ENCODE assay signal across 9 cellular contexts in genomic region chr4:55321707-55322264, GRCh38. TPM values are rescaled to one million over a fixed set of nuclear protein-coding genes. Genes with fewer than 3 reads are reported as not detected.
DNase-seq lines count a peak whose midpoint lies in the region; ATAC-seq, FAIRE-seq and TF ChIP-seq lines count a peak whose summit lies in the region.
"Had no signal": no experiment of that assay in that cellular context is flagged by ENCODE, and none has a peak within 500 bp of the region (broad histone marks: within the 10 kb centered on the region; RNA-seq: fewer than 3 reads in every experiment).

No MANE protein-coding gene starts in this region.

- no peaks in the 10 kb centered on the region for H3K79me2 ChIP-seq in OCI-LY1 (ENCODE audit: insufficient read depth, low read length)

- H3K36me3 Mint-ChIP-seq in activated T-helper 1 cell treated with anti-CD3 and anti-CD28 coated beads, Interleukin-12 subunit alpha, Interleukin-12 subunit beta, Interleukin-2, Interleukin-4 antibody, amounts not matched to agents 30 ng/mL and 10 ng/mL and 1 ng/mL, durations not matched to agents 14 hours and 24 hours and 36 hours (ENCODE audit: low read depth): no peaks in the 10 kb centered on the region
- H3K36me3 Mint-ChIP-seq: activated naive CD4-positive, alpha-beta T cell treated with anti-CD3 and anti-CD28 coated beads, Interleukin-2, amount 50 U/mL, for 24 hours had no signal

- intact Hi-C loops in activated T-helper 1 cell treated with anti-CD3 and anti-CD28 coated beads, Interleukin-12 subunit alpha, Interleukin-12 subunit beta, Interleukin-2, Interleukin-4 antibody, amounts not matched to agents 30 ng/mL and 10 ng/mL and 1 ng/mL, durations not matched to agents 14 hours and 24 hours and 36 hours (cut with micrococcal nuclease): loop anchor here (1.0 to 2.0 kb wide), 5 partner anchors 9 to 1003 kb away; no protein-coding TSS in a partner anchor

- H3K4me1 Mint-ChIP-seq in activated T-helper 1 cell treated with anti-CD3 and anti-CD28 coated beads, Interleukin-12 subunit alpha, Interleukin-12 subunit beta, Interleukin-2, Interleukin-4 antibody, amounts not matched to agents 30 ng/mL and 10 ng/mL and 1 ng/mL, durations not matched to agents 14 hours and 24 hours and 36 hours (ENCODE audit: low read depth): peaks cover 36% of the 10 kb centered on the region

- no peaks in the 10 kb centered on the region for H3K4me1 ChIP-seq in OCI-LY1 (ENCODE audit: insufficient read depth, low read length, severe bottlenecking)

- H3K27ac ChIP-seq in OCI-LY1 (ENCODE audit: low read depth, low read length, poor library complexity, severe bottlenecking): no peak overlapping the region

- H3K9ac ChIP-seq in OCI-LY1 (ENCODE audit: low read length): no peak overlapping the region

- peak; percentile 97 for FAIRE-seq in G401.6 (lab: Jason Lieb, UNC)

- H3K9me3 Mint-ChIP-seq in activated T-helper 1 cell treated with anti-CD3 and anti-CD28 coated beads, Interleukin-12 subunit alpha, Interleukin-12 subunit beta, Interleukin-2, Interleukin-4 antibody, amounts not matched to agents 30 ng/mL and 10 ng/mL and 1 ng/mL, durations not matched to agents 14 hours and 24 hours and 36 hours: no peaks in the 10 kb centered on the region

- no peak overlapping the region for H2AFZ ChIP-seq in OCI-LY1 (ENCODE audit: low read length)

- no peaks in the 10 kb centered on the region for H3K27me3 ChIP-seq in OCI-LY1 (ENCODE audit: insufficient read depth, low read length)

- no peaks in the 10 kb centered on the region for H3K9me3 ChIP-seq in OCI-LY1 (ENCODE audit: low read length)

- no peaks in the 10 kb centered on the region for H3F3A ChIP-seq in OCI-LY1 (ENCODE audit: insufficient read depth, low read length)

- no peaks in the 10 kb centered on the region for H3K36me3 ChIP-seq in OCI-LY1 (ENCODE audit: insufficient read depth, low read length)

- H3K9me2 ChIP-seq in OCI-LY1 (ENCODE audit: low read depth, low read length): no peaks in the 10 kb centered on the region

- H3K4me3 ChIP-seq in OCI-LY1 (ENCODE audit: low read depth, low read length, poor library complexity, severe bottlenecking): no peak overlapping the region

- no peaks in the 10 kb centered on the region for H4K20me1 ChIP-seq in OCI-LY1 (ENCODE audit: insufficient read depth, low read length)

- peak; percentile 61 for TF ChIP-seq CTCF in OCI-LY1 (IDR thresholded peaks at IDR 0.05; ENCODE audit: low read length)

- no peak overlapping the region for H3K4me3 Mint-ChIP-seq in activated T-helper 1 cell treated with anti-CD3 and anti-CD28 coated beads, Interleukin-12 subunit alpha, Interleukin-12 subunit beta, Interleukin-2, Interleukin-4 antibody, amounts not matched to agents 30 ng/mL and 10 ng/mL and 1 ng/mL, durations not matched to agents 14 hours and 24 hours and 36 hours
- H3K4me3 Mint-ChIP-seq: activated naive CD4-positive, alpha-beta T cell treated with anti-CD3 and anti-CD28 coated beads, Interleukin-2, amount 50 U/mL, for 24 hours had no signal

- DNase-seq in KG1 (lab: John Stamatoyannopoulos, UW): peak; percentile 68
- DNase-seq in activated T-helper 1 cell treated with anti-CD3 and anti-CD28 coated beads, Interleukin-12 subunit alpha, Interleukin-12 subunit beta, Interleukin-2, Interleukin-4 antibody, amounts not matched to agents 30 ng/mL and 10 ng/mL and 1 ng/mL, durations not matched to agents 14 hours and 24 hours and 36 hours (ENCODE audit: low spot score): peak; percentile 11
- peak; percentile 80 for DNase-seq in glomerular endothelial cell (ENCODE audit: extremely low read depth, low read depth, low spot score)
- DNase-seq in putamen (ENCODE audit: low spot score): peak; percentile 76

- ATAC-seq in HG03571 (IDR thresholded peaks at IDR 0.05; ENCODE audit: unreplicated experiment) (no peak), GM19395 (IDR thresholded peaks at IDR 0.05; ENCODE audit: unreplicated experiment) (no peak)

- H3K4me2 ChIP-seq in OCI-LY1 (ENCODE audit: low read length): no peak overlapping the region

- peaks cover 3% of the 10 kb centered on the region for H3K27me3 Mint-ChIP-seq in activated T-helper 1 cell treated with anti-CD3 and anti-CD28 coated beads, Interleukin-12 subunit alpha, Interleukin-12 subunit beta, Interleukin-2, Interleukin-4 antibody, amounts not matched to agents 30 ng/mL and 10 ng/mL and 1 ng/mL, durations not matched to agents 14 hours and 24 hours and 36 hours (ENCODE audit: insufficient read depth)
- H3K27me3 Mint-ChIP-seq: activated naive CD4-positive, alpha-beta T cell treated with anti-CD3 and anti-CD28 coated beads, Interleukin-2, amount 50 U/mL, for 24 hours had no signal

- no peak overlapping the region for H3K27ac Mint-ChIP-seq in activated T-helper 1 cell treated with anti-CD3 and anti-CD28 coated beads, Interleukin-12 subunit alpha, Interleukin-12 subunit beta, Interleukin-2, Interleukin-4 antibody, amounts not matched to agents 30 ng/mL and 10 ng/mL and 1 ng/mL, durations not matched to agents 14 hours and 24 hours and 36 hours
- H3K27ac Mint-ChIP-seq: activated naive CD4-positive, alpha-beta T cell treated with anti-CD3 and anti-CD28 coated beads, Interleukin-2, amount 50 U/mL, for 24 hours had no signal

RNA-seq across cellular contexts. Expression of gene SRD5A3, which starts 24.3 kb away (rescaled TPM):
- total RNA-seq in activated T-helper 1 cell treated with anti-CD3 and anti-CD28 coated beads, Interleukin-12 subunit alpha, Interleukin-12 subunit beta, Interleukin-2, Interleukin-4 antibody, amounts not matched to agents 30 ng/mL and 10 ng/mL and 1 ng/mL, durations not matched to agents 14 hours and 24 hours and 36 hours: 32.4 and 33.2 TPM in 2 replicates
- 16.9 and 18.6 TPM in 2 replicates for total RNA-seq in glomerular endothelial cell

Comparison
In these comparisons a context has a peak if more than half of its experiments do, and no peak if none do; other contexts are left out.
1. DNase-seq: peak in every context shown above with its lines; median percentile 80 in glomerular endothelial cell; 76 in putamen; 68 in KG1; 11 in activated T-helper 1 cell treated with anti-CD3 and anti-CD28 coated beads, Interleukin-12 subunit alpha, Interleukin-12 subunit beta, Interleukin-2, Interleukin-4 antibody, amounts not matched to agents 30 ng/mL and 10 ng/mL and 1 ng/mL, durations not matched to agents 14 hours and 24 hours and 36 hours.